ENCODE assay signal across 13 cellular contexts in genomic region chr17:49997256-49997735, GRCh38. TPM values are rescaled to one million over a fixed set of nuclear protein-coding genes. Genes with fewer than 3 reads are reported as not detected.
DNase-seq lines count a peak whose midpoint lies in the region; ATAC-seq, FAIRE-seq and TF ChIP-seq lines count a peak whose summit lies in the region.
"Had no signal": no experiment of that assay in that cellular context is flagged by ENCODE, and none has a peak within 500 bp of the region (broad histone marks: within the 10 kb centered on the region; RNA-seq: fewer than 3 reads in every experiment).

No MANE protein-coding gene starts in this region.

- 6 to 9% methylated on average over 6 to 8 of the region's 8 CpGs for WGBS in esophagus squamous epithelium, 2 donors

- H3K27me3 ChIP-seq in esophagus squamous epithelium (peaks cover 0 to 99% (median 7%) of the 10 kb centered on the region in 4 donors), gastrocnemius medialis (peaks cover 68 to 81% (median 70%) of the 10 kb centered on the region in 3 donors)

- peaks cover 26% of the 10 kb centered on the region for H3K4me1 Mint-ChIP-seq in T-helper 2 cell treated with Interferon-gamma antibody and Interleukin-4, amounts not matched to agents 5 μg/mL and 100 μg/mL, for 36 hours (ENCODE audit: low read depth)

- TF ChIP-seq POLR2A in esophagus squamous epithelium (IDR thresholded peaks at IDR 0.05), result no peak
- TF ChIP-seq POLR2A in gastrocnemius medialis (IDR thresholded peaks at IDR 0.05), result no peak

- DNase-seq in T-helper 2 cell treated with Interferon-gamma antibody and Interleukin-4, amounts not matched to agents 5 μg/mL and 100 μg/mL, for 36 hours (ENCODE audit: low spot score), result no peak
- DNase-seq in T-helper 2 cell (no peak), OCI-M1 (lab: John Stamatoyannopoulos, UW) (peak; percentile 9), esophagus squamous epithelium (lab: John Stamatoyannopoulos, UW) (no peak), gastrocnemius medialis (no peak), cerebellum (ENCODE audit: low spot score) (no peak), frontal cortex (ENCODE audit: low spot score in 2 of 2) (no peak), COLO829 (ENCODE audit: low spot score) (no peak)

- intact Hi-C loops in esophagus squamous epithelium (cut with DNase I) (loop anchor here (2.0 to 10.0 kb wide), 4 partner anchors 45 to 422 kb away; partner anchors contain the start of gene NXPH3), gastrocnemius medialis (cut with DNase I; ENCODE audit: low total_unique reads) (loop anchor here (2.0 kb wide), 1 partner anchor 428 kb away; no protein-coding TSS in a partner anchor)

- no peaks in the 10 kb centered on the region for H3K36me3 Mint-ChIP-seq in T-helper 2 cell treated with Interferon-gamma antibody and Interleukin-4, amounts not matched to agents 5 μg/mL and 100 μg/mL, for 36 hours (ENCODE audit: low read depth)

- peak overlapping the region; percentile 32 to 65 (median 45) for H3K4me3 ChIP-seq in esophagus squamous epithelium
- H3K4me3 ChIP-seq in gastrocnemius medialis, result peak overlapping the region; percentile 54 to 58 (median 56)

- no peak overlapping the region for H3K27ac Mint-ChIP-seq in T-helper 2 cell treated with Interferon-gamma antibody and Interleukin-4, amounts not matched to agents 5 μg/mL and 100 μg/mL, for 36 hours
- H3K27ac Mint-ChIP-seq: naive B cell had no signal

- ATAC-seq in gastrocnemius medialis, result no peak

- H3K4me3 Mint-ChIP-seq in T-helper 2 cell treated with Interferon-gamma antibody and Interleukin-4, amounts not matched to agents 5 μg/mL and 100 μg/mL, for 36 hours, result peak overlapping the region; percentile 12

- H3K36me3 ChIP-seq in esophagus squamous epithelium (no peaks in the 10 kb centered on the region), gastrocnemius medialis (no peaks in the 10 kb centered on the region)
- H3K36me3 ChIP-seq: cardiac muscle cell had no signal

- H3K9me3 ChIP-seq in esophagus squamous epithelium (no peaks in the 10 kb centered on the region), gastrocnemius medialis (no peaks in the 10 kb centered on the region)

- in situ Hi-C loops in gastrocnemius medialis (cut with MboI; ENCODE audit: low sequenced_read_pairs in 4 of 4), result loop anchor here (10.0 to 25.0 kb wide), 4 partner anchors 122 to 435 kb away; no protein-coding TSS in a partner anchor

- H3K9me3 Mint-ChIP-seq in T-helper 2 cell treated with Interferon-gamma antibody and Interleukin-4, amounts not matched to agents 5 μg/mL and 100 μg/mL, for 36 hours, result no peaks in the 10 kb centered on the region

- H3K27ac ChIP-seq in esophagus squamous epithelium (peak overlapping the region in 1 of 4 donors; percentile 6), gastrocnemius medialis (no peak overlapping the region)
- H3K27ac ChIP-seq: cardiac muscle cell had no signal

- TF ChIP-seq CTCF in esophagus squamous epithelium (IDR thresholded peaks at IDR 0.05), result no peak
- no peak for TF ChIP-seq CTCF in gastrocnemius medialis (IDR thresholded peaks at IDR 0.05 in 4 of 5, conservative IDR thresholded peaks at IDR 0.05 in 1 of 5)

- no peak for FAIRE-seq in frontal cortex (lab: Jason Lieb, UNC)
- FAIRE-seq: A204.1 had no signal

- H3K27me3 Mint-ChIP-seq in T-helper 2 cell treated with Interferon-gamma antibody and Interleukin-4, amounts not matched to agents 5 μg/mL and 100 μg/mL, for 36 hours (ENCODE audit: low read depth), result peaks cover 70% of the 10 kb centered on the region

- H3K4me1 ChIP-seq in esophagus squamous epithelium (peaks cover 36 to 60% (median 38%) of the 10 kb centered on the region in 3 donors), gastrocnemius medialis (peaks cover 5 to 21% of the 10 kb centered on the region in 2 donors)

RNA-seq across cellular contexts. Expression of gene DLX3, which starts 2.3 kb away (rescaled TPM):
- total RNA-seq in esophagus squamous epithelium (1 to 10 TPM in 3 of 4 donors, under 1 TPM in 1; 0.76 to 2.0 (median 1.4) TPM), gastrocnemius medialis (not detected), cerebellum (0.18 TPM), frontal cortex (not detected)
- total RNA-seq: T-helper 1 cell treated with Interleukin-12 subunit alpha and Interleukin-12 subunit beta and Interleukin-4 antibody, amounts not matched to agents 30 ng/mL and 1 ng/mL, for 36 hours had no signal

RNA-seq across cellular contexts. Expression of gene DLX4, which starts 28.3 kb away (rescaled TPM):
- under 1 TPM in 2 of 4 donors, not detected in 2; 0.13 to 0.67 TPM for total RNA-seq in esophagus squamous epithelium
- not detected for total RNA-seq in gastrocnemius medialis
- total RNA-seq in cerebellum, result not detected
- not detected for total RNA-seq in frontal cortex
- total RNA-seq: T-helper 1 cell treated with Interleukin-12 subunit alpha and Interleukin-12 subunit beta and Interleukin-4 antibody, amounts not matched to agents 30 ng/mL and 1 ng/mL, for 36 hours; temporal lobe had no signal

RNA-seq across cellular contexts. Expression of gene ITGA3, which starts 58.6 kb away (rescaled TPM):
- total RNA-seq in esophagus squamous epithelium (10 to 100 TPM; 44.4 to 86.3 (median 77.0) TPM), gastrocnemius medialis (10 to 100 TPM in 3 of 4 donors, 1 to 10 TPM in 1; 5.1 to 25.9 (median 18.4) TPM), cerebellum (22.9 TPM), frontal cortex (20.0 TPM)
